12 cellular contexts compared by ENCODE assay signal in genomic region chr19:41330946-41331678, GRCh38. TPM values are rescaled to one million over a fixed set of nuclear protein-coding genes. Genes with fewer than 3 reads are reported as not detected.
DNase-seq lines count a peak whose midpoint lies in the region; ATAC-seq and TF ChIP-seq lines count a peak whose summit lies in the region.
"Had no signal": no experiment of that assay in that cellular context is flagged by ENCODE, and none has a peak within 500 bp of the region (broad histone marks: within the 10 kb centered on the region; RNA-seq: fewer than 3 reads in every experiment).

No MANE protein-coding gene starts in this region.

- DNase-seq in mesenchymal stem cell = no peak
- DNase-seq in erythroblast (lab: John Stamatoyannopoulos, UW) = no peak
- DNase-seq in ureter (ENCODE audit: low spot score) = no peak
- no peak for DNase-seq in HFFc6
- DNase-seq: activated naive CD4-positive, alpha-beta T cell treated with anti-CD3 and anti-CD28 coated beads, Interleukin-2, amount 10 ng/mL, durations not matched to agents 7 days and 5 days; NCI-H2171 treated with DMSO at 0.1 percent for 48 hours had no signal

- no peak overlapping the region for H2BK15ac ChIP-seq in mesenchymal stem cell (ENCODE audit: low read depth, poor library complexity, severe bottlenecking)

- H3K4me3 Mint-ChIP-seq in activated T-helper 17 cell treated with anti-CD3 and anti-CD28 coated beads, Interleukin-2, amount 50 U/mL, for 72 hours = peak overlapping the region; percentile 37
- no peak overlapping the region for H3K4me3 Mint-ChIP-seq in HFFc6
- H3K4me3 Mint-ChIP-seq: activated naive CD4-positive, alpha-beta T cell treated with anti-CD3 and anti-CD28 coated beads, Interleukin-2, amount 10 ng/mL, durations not matched to agents 7 days and 5 days had no signal

- H3K18ac ChIP-seq in mesenchymal stem cell (ENCODE audit: low read depth in 1 of 2, low read length in 2 of 2) = no peak overlapping the region

- H3K4me1 ChIP-seq in ES-I3 (ENCODE audit: insufficient read depth, low read length) (peaks cover 20% of the 10 kb centered on the region), mesenchymal stem cell (ENCODE audit: control insufficient read depth, insufficient read depth, low read depth, low read length) (peaks cover 26% of the 10 kb centered on the region)

- ATAC-seq in activated T-helper 17 cell treated with anti-CD3 and anti-CD28 coated beads, Interleukin-2, amount 50 U/mL, for 72 hours (replicated peaks) = no peak
- no peak for ATAC-seq in GM19397 (IDR thresholded peaks at IDR 0.05; ENCODE audit: unreplicated experiment)

- no peak overlapping the region for H3K4me2 ChIP-seq in mesenchymal stem cell (ENCODE audit: low read length, poor library complexity, severe bottlenecking)

- TF ChIP-seq POLR2A in erythroblast (IDR thresholded peaks at IDR 0.05; ENCODE audit: low read length) = no peak

- peak overlapping the region; percentile 63 for H3K27ac Mint-ChIP-seq in activated T-helper 17 cell treated with anti-CD3 and anti-CD28 coated beads, Interleukin-2, amount 50 U/mL, for 72 hours
- H3K27ac Mint-ChIP-seq in HFFc6 = no peak overlapping the region

- H3K14ac ChIP-seq in mesenchymal stem cell (ENCODE audit: low read length in 2 of 2) = no peak overlapping the region

- H2AFZ ChIP-seq in mesenchymal stem cell (ENCODE audit: low read depth, low read length) = no peak overlapping the region

- H3K4me3 ChIP-seq in mesenchymal stem cell (ENCODE audit: insufficient read depth in 1 of 2, low read depth in 1 of 2, low read length in 2 of 2) = no peak overlapping the region
- H3K4me3 ChIP-seq: cardiac muscle cell, thoracic aorta had no signal

- no peaks in the 10 kb centered on the region for H3K27me3 Mint-ChIP-seq in activated T-helper 17 cell treated with anti-CD3 and anti-CD28 coated beads, Interleukin-2, amount 50 U/mL, for 72 hours
- no peaks in the 10 kb centered on the region; the same call in none of the 2 replicates for H3K27me3 Mint-ChIP-seq in HFFc6 (ENCODE audit: insufficient read depth)
- H3K27me3 Mint-ChIP-seq: activated naive CD4-positive, alpha-beta T cell treated with anti-CD3 and anti-CD28 coated beads, Interleukin-2, amount 10 ng/mL, durations not matched to agents 7 days and 5 days had no signal

- H3K9ac ChIP-seq in ES-I3 (ENCODE audit: low read depth, low read length) = peak overlapping the region; percentile 23
- H3K9ac ChIP-seq in mesenchymal stem cell (ENCODE audit: low read length) = no peak overlapping the region

- no peak overlapping the region for H2BK5ac ChIP-seq in mesenchymal stem cell (ENCODE audit: low read depth, low read length, poor library complexity, severe bottlenecking)

- no peak for TF ChIP-seq CTCF in C4-2B (conservative IDR thresholded peaks at IDR 0.05)
- TF ChIP-seq CTCF in HFFc6 (IDR thresholded peaks at IDR 0.05) = no peak

- H3K9me3 ChIP-seq in ES-I3 (ENCODE audit: control insufficient read depth, insufficient read depth, low read length) (no peaks in the 10 kb centered on the region), mesenchymal stem cell (ENCODE audit: control insufficient read depth, low read length) (no peaks in the 10 kb centered on the region)
- H3K9me3 ChIP-seq: thoracic aorta had no signal

- no peak overlapping the region for H2BK12ac ChIP-seq in mesenchymal stem cell (ENCODE audit: low read length in 2 of 2)

- peaks cover 56% of the 10 kb centered on the region for H3K4me1 Mint-ChIP-seq in activated T-helper 17 cell treated with anti-CD3 and anti-CD28 coated beads, Interleukin-2, amount 50 U/mL, for 72 hours
- H3K4me1 Mint-ChIP-seq in HFFc6 (ENCODE audit: low read depth) = peaks cover 27% of the 10 kb centered on the region

- peak overlapping the region; percentile 14; the same call in 1 of the 2 replicates for H3K27ac ChIP-seq in C4-2B
- no peak overlapping the region for H3K27ac ChIP-seq in mesenchymal stem cell (ENCODE audit: low read length, poor library complexity, severe bottlenecking)
- H3K27ac ChIP-seq: cardiac muscle cell, thoracic aorta had no signal

- no peak overlapping the region for H2BK120ac ChIP-seq in mesenchymal stem cell (ENCODE audit: low read depth, low read length)

- H3K27me3 ChIP-seq in mesenchymal stem cell (ENCODE audit: control insufficient read depth in 1 of 2, insufficient read depth in 1 of 2, low read length in 2 of 2) = no peaks in the 10 kb centered on the region
- H3K27me3 ChIP-seq: cardiac muscle cell had no signal

- 88% methylated on average over 41 of the region's 47 CpGs for WGBS in mesenchymal stem cell

- no peaks in the 10 kb centered on the region for H3K9me3 Mint-ChIP-seq in activated T-helper 17 cell treated with anti-CD3 and anti-CD28 coated beads, Interleukin-2, amount 50 U/mL, for 72 hours
- no peaks in the 10 kb centered on the region for H3K9me3 Mint-ChIP-seq in HFFc6
- H3K9me3 Mint-ChIP-seq: activated naive CD4-positive, alpha-beta T cell treated with anti-CD3 and anti-CD28 coated beads, Interleukin-2, amount 10 ng/mL, durations not matched to agents 7 days and 5 days had no signal

- no peak overlapping the region for H2AK5ac ChIP-seq in mesenchymal stem cell (ENCODE audit: low read length, severe bottlenecking)

- H3K23ac ChIP-seq in mesenchymal stem cell (ENCODE audit: low read length in 2 of 2) = no peak overlapping the region

- H3K79me1 ChIP-seq in mesenchymal stem cell (replicated peaks; ENCODE audit: low read length, poor library complexity, severe bottlenecking) = peaks cover 9% of the 10 kb centered on the region

- H3K36me3 Mint-ChIP-seq in activated T-helper 17 cell treated with anti-CD3 and anti-CD28 coated beads, Interleukin-2, amount 50 U/mL, for 72 hours (ENCODE audit: low read depth) = peaks cover 95% of the 10 kb centered on the region
- H3K36me3 Mint-ChIP-seq in HFFc6 (ENCODE audit: low read depth) = peaks cover 36% of the 10 kb centered on the region

- H3K4ac ChIP-seq in mesenchymal stem cell (ENCODE audit: low read depth in 1 of 2, low read length in 2 of 2) = no peak overlapping the region

- no peaks in the 10 kb centered on the region for H3K36me3 ChIP-seq in ES-I3 (ENCODE audit: insufficient read depth, low read length)
- peaks cover 50 to 56% of the 10 kb centered on the region in 2 experiments for H3K36me3 ChIP-seq in mesenchymal stem cell (ENCODE audit: control insufficient read depth in 1 of 2, insufficient read depth in 2 of 2, low read depth in 1 of 2, low read length in 2 of 2)
- H3K36me3 ChIP-seq: cardiac muscle cell had no signal

- H4K91ac ChIP-seq in mesenchymal stem cell (ENCODE audit: low read length) = no peak overlapping the region

- H4K8ac ChIP-seq in mesenchymal stem cell (ENCODE audit: low read length) = peak overlapping the region; percentile 29

RNA-seq across cellular contexts. Expression of gene CCDC97, which starts 21.1 kb away (rescaled TPM):
- 10 to 100 TPM; 35.1 to 40.9 TPM for total RNA-seq in activated T-helper 17 cell treated with anti-CD3 and anti-CD28 coated beads, Interleukin-2, amount 50 U/mL, for 72 hours
- 15.9 TPM for polyA plus RNA-seq in mesenchymal stem cell (2013, experiment 1 of 2)
- 16.0 TPM for polyA plus RNA-seq in mesenchymal stem cell (2013, experiment 2 of 2)
- total RNA-seq in ureter = 38.3 TPM
- 10 to 100 TPM; 15.4 to 19.1 (median 16.8) TPM for total RNA-seq in HFFc6 (2021; fragmentation: NEBNext Ultra II Directional; extraction: Animal tissue kit (Norgen Biotek cat#: 25700))

RNA-seq across cellular contexts. Expression of gene TGFB1, which starts 22.6 kb away (rescaled TPM):
- 100 to 1,000 TPM; 107 to 158 TPM for total RNA-seq in activated T-helper 17 cell treated with anti-CD3 and anti-CD28 coated beads, Interleukin-2, amount 50 U/mL, for 72 hours
- 208 TPM for polyA plus RNA-seq in mesenchymal stem cell (2013, experiment 1 of 2)
- polyA plus RNA-seq in mesenchymal stem cell (2013, experiment 2 of 2) = 203 TPM
- 26.3 TPM for total RNA-seq in ureter
- total RNA-seq in HFFc6 (2021; fragmentation: NEBNext Ultra II Directional; extraction: Animal tissue kit (Norgen Biotek cat#: 25700)) = 100 to 1,000 TPM; 150 to 163 (median 158) TPM

RNA-seq across cellular contexts. Expression of gene B9D2, which starts 32.8 kb away (rescaled TPM):
- total RNA-seq in activated T-helper 17 cell treated with anti-CD3 and anti-CD28 coated beads, Interleukin-2, amount 50 U/mL, for 72 hours = 1 to 10 TPM; 6.7 to 9.5 TPM
- 4.2 TPM for polyA plus RNA-seq in mesenchymal stem cell (2013, experiment 1 of 2)
- 4.5 TPM for polyA plus RNA-seq in mesenchymal stem cell (2013, experiment 2 of 2)
- 6.1 TPM for total RNA-seq in ureter
- total RNA-seq in HFFc6 (2021; fragmentation: NEBNext Ultra II Directional; extraction: Animal tissue kit (Norgen Biotek cat#: 25700)) = 1 to 10 TPM; 4.9 to 6.8 (median 6.3) TPM

RNA-seq across cellular contexts. Expression of gene TMEM91, which starts 45.2 kb away (rescaled TPM):
- total RNA-seq in activated T-helper 17 cell treated with anti-CD3 and anti-CD28 coated beads, Interleukin-2, amount 50 U/mL, for 72 hours = 10 to 100 TPM in 1 of 2 donors, 1 to 10 TPM in 1; 3.5 to 15.1 TPM
- polyA plus RNA-seq in mesenchymal stem cell (2013, experiment 1 of 2) = 6.4 TPM
- 6.8 TPM for polyA plus RNA-seq in mesenchymal stem cell (2013, experiment 2 of 2)
- 12.2 TPM for total RNA-seq in ureter
- total RNA-seq in HFFc6 (2021; fragmentation: NEBNext Ultra II Directional; extraction: Animal tissue kit (Norgen Biotek cat#: 25700)) = 1 to 10 TPM; 1.4 to 2.6 (median 1.7) TPM
